Comparison of ENCODE assay signal across 1 cellular context in the genomic region with DNA sequence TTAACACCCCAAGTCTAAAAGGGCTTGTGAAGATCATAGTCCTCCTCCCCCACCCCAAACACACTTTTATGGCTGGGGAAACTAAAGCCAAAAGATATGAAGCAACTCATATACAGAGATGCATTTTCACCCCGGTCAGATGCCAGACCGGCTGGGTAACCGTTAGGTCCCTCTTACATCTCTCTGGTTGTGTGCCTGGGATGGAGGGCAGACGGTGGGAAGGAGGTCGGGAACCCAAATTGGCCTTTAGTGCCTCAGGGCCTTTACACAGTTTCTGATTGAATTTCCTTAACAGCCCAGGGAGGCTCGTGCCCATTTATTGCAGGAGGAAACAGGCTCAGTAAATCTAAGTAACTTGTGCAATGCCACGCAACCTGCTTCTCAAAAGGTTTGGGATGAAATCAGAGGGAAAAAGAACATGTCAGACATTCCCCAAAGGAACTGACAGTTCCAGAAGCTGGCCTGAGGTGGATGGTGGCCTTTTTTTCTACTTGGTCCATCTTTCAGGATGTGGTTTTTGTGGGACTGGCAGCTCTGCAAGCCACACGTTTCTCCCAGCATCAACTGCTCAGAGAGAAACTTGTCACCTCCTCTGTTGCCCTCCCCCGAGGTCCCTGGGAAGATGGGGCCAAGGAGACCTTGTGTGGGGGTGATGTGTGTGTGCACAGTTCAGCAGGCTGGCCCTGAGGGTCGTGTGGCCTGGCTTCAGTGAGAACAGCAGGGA.
TF ChIP-seq lines count a peak whose summit lies in the region.

No MANE protein-coding gene starts in this region.

TF ChIP-seq in IMR-90, 13 proteins besides CTCF, POLR2A, EP300 and RAD21:
- no peak for TF ChIP-seq FOS (IDR thresholded peaks at IDR 0.05; ENCODE audit: low read depth, low read length)
- no peak for TF ChIP-seq RCOR1 (IDR thresholded peaks at IDR 0.05; ENCODE audit: insufficient replicate concordance, low read length)
- TF ChIP-seq NFE2L2 (IDR thresholded peaks at IDR 0.05; ENCODE audit: low read depth, low read length): no peak
- no peak for TF ChIP-seq BHLHE40 (IDR thresholded peaks at IDR 0.05; ENCODE audit: low read depth, low read length)
- TF ChIP-seq RFX5 (IDR thresholded peaks at IDR 0.05; ENCODE audit: low read depth, low read length): no peak
- no peak for TF ChIP-seq CEBPB (IDR thresholded peaks at IDR 0.05; ENCODE audit: low read depth, low read length)
- no peak for TF ChIP-seq CHD1 (IDR thresholded peaks at IDR 0.05; ENCODE audit: low read depth, low read length)
- TF ChIP-seq, protein P1, sequence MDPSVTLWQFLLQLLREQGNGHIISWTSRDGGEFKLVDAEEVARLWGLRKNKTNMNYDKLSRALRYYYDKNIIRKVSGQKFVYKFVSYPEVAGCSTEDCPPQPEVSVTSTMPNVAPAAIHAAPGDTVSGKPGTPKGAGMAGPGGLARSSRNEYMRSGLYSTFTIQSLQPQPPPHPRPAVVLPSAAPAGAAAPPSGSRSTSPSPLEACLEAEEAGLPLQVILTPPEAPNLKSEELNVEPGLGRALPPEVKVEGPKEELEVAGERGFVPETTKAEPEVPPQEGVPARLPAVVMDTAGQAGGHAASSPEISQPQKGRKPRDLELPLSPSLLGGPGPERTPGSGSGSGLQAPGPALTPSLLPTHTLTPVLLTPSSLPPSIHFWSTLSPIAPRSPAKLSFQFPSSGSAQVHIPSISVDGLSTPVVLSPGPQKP (IDR thresholded peaks at IDR 0.05; ENCODE audit: borderline replicate concordance, low read depth, low read length): no peak
